1 cellular context compared by ENCODE assay signal in the genomic region with DNA sequence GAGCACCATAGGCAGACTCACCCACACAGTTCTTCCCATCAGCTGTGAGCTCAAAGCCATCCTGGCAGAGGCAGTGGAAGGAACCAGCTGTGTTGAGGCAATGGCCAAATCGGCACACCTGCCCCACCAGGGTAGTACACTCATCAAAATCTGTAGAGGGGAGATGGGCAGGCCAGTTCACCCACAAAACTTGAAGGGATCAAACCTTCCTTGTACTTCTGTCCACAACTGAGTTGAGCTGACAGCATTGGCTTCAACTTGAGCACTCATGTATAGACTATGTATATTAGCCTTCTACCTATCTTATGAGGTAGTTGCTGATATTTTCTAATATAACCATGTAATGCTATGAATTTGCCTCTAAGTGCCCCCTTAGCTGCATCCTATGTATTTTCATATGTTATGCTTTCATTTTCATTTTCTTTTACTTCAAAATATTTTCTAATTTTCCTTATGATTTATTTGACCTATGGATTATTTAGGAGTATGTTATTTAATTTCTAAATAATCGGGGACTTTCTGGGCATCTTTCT.
TF ChIP-seq lines count a peak whose summit lies in the region.

No MANE protein-coding gene starts in this region.

TF ChIP-seq in HEK293, 187 proteins besides CTCF, POLR2A, EP300 and RAD21 (continued from another document):
- TF ChIP-seq, protein P1, sequence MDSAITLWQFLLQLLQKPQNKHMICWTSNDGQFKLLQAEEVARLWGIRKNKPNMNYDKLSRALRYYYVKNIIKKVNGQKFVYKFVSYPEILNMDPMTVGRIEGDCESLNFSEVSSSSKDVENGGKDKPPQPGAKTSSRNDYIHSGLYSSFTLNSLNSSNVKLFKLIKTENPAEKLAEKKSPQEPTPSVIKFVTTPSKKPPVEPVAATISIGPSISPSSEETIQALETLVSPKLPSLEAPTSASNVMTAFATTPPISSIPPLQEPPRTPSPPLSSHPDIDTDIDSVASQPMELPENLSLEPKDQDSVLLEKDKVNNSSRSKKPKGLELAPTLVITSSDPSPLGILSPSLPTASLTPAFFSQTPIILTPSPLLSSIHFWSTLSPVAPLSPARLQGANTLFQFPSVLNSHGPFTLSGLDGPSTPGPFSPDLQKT (IDR thresholded peaks at IDR 0.05; ENCODE audit: borderline replicate concordance, low read depth, low read length): no peak
- no peak for TF ChIP-seq ZNF112 (tag by site-specific recombination; IDR thresholded peaks at IDR 0.05)
- TF ChIP-seq, protein P2, sequence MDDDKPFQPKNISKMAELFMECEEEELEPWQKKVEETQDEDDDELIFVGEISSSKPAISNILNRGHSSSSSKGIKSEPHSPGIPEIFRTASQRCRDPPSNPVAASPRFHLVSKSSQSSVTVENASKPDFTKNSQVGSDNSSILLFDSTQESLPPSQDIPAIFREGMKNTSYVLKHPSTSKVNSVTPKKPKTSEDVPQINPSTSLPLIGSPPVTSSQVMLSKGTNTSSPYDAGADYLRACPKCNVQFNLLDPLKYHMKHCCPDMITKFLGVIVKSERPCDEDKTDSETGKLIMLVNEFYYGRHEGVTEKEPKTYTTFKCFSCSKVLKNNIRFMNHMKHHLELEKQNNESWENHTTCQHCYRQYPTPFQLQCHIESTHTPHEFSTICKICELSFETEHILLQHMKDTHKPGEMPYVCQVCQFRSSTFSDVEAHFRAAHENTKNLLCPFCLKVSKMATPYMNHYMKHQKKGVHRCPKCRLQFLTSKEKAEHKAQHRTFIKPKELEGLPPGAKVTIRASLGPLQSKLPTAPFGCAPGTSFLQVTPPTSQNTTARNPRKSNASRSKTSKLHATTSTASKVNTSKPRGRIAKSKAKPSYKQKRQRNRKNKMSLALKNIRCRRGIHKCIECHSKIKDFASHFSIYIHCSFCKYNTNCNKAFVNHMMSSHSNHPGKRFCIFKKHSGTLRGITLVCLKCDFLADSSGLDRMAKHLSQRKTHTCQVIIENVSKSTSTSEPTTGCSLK (tag by site-specific recombination; IDR thresholded peaks at IDR 0.05): no peak
- TF ChIP-seq SP2 (tag by site-specific recombination; IDR thresholded peaks at IDR 0.05): no peak
- no peak for TF ChIP-seq ZNF138 (tag by site-specific recombination; IDR thresholded peaks at IDR 0.05; ENCODE audit: borderline replicate concordance)
- no peak for TF ChIP-seq ZNF184 (tag by site-specific recombination; IDR thresholded peaks at IDR 0.05)
- no peak for TF ChIP-seq SP7 (tag by site-specific recombination; IDR thresholded peaks at IDR 0.05)
- no peak for TF ChIP-seq SCRT1 (tag by site-specific recombination; IDR thresholded peaks at IDR 0.05; ENCODE audit: borderline replicate concordance)
- TF ChIP-seq, protein P3, sequence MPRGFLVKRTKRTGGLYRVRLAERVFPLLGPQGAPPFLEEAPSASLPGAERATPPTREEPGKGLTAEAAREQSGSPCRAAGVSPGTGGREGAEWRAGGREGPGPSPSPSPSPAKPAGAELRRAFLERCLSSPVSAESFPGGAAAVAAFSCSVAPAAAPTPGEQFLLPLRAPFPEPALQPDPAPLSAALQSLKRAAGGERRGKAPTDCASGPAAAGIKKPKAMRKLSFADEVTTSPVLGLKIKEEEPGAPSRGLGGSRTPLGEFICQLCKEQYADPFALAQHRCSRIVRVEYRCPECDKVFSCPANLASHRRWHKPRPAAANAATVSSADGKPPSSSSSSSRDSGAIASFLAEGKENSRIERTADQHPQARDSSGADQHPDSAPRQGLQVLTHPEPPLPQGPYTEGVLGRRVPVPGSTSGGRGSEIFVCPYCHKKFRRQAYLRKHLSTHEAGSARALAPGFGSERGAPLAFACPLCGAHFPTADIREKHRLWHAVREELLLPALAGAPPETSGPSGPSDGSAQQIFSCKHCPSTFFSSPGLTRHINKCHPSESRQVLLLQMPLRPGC (tag by site-specific recombination; IDR thresholded peaks at IDR 0.05): no peak
- TF ChIP-seq, protein P4, sequence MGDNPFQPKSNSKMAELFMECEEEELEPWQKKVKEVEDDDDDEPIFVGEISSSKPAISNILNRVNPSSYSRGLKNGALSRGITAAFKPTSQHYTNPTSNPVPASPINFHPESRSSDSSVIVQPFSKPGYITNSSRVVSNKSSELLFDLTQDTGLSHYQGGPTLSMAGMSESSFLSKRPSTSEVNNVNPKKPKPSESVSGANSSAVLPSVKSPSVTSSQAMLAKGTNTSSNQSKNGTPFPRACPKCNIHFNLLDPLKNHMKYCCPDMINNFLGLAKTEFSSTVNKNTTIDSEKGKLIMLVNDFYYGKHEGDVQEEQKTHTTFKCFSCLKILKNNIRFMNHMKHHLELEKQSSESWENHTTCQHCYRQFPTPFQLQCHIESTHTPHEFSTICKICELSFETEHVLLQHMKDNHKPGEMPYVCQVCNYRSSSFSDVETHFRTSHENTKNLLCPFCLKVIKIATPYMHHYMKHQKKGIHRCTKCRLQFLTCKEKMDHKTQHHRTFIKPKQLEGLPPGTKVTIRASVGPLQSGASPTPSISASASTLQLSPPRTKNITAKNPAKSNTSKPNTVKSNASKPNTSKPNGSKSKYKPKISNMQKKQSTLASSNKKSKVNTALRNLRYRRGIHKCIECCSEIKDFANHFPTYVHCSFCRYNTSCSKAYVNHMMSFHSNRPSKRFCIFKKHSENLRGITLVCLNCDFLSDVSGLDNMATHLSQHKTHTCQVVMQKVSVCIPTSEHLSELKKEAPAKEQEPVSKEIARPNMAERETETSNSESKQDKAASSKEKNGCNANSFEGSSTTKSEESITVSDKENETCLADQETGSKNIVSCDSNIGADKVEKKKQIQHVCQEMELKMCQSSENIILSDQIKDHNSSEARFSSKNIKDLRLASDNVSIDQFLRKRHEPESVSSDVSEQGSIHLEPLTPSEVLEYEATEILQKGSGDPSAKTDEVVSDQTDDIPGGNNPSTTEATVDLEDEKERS (tag by site-specific recombination; IDR thresholded peaks at IDR 0.05): peak; percentile 81
- TF ChIP-seq TRIM28 (IDR thresholded peaks at IDR 0.05; ENCODE audit: borderline replicate concordance, low read length): peak; percentile 53; the same call in 1 of the 2 replicates
- peak; percentile 95 for TF ChIP-seq SETDB1 (IDR thresholded peaks at IDR 0.05; ENCODE audit: insufficient read length, low read length)
